ENCODE assay signal across 8 cellular contexts in the genomic region with DNA sequence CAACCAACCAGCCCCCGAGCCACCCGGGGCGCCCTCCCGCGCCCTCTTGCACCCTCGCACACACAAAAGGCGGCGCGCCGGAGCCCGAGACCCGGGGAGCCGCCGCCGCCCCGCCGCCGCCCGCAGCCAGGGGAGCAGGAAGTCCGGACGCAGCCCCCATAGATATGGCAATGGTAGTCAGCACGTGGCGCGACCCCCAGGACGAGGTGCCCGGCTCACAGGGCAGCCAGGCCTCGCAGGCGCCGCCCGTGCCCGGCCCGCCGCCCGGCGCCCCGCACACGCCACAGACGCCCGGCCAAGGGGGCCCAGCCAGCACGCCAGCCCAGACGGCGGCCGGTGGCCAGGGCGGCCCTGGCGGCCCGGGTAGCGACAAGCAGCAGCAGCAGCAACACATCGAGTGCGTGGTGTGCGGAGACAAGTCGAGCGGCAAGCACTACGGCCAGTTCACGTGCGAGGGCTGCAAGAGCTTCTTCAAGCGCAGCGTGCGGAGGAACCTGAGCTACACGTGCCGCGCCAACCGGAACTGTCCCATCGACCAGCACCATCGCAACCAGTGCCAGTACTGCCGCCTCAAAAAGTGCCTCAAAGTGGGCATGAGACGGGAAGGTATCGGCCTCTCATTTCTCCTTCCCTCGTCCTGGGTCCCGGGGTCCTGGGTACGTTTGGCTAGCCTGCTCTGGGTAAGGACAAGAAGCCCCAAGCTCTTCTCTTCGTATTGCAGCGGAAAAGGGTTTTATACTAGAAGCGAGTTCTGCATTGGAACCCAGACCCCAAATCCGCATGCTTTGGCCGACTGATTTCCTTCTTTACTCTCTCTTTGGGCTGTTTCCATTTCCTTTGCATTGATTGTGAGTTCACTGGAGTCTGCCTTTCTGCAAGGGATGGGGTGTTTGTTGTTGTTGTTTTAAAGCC. TPM values are rescaled to one million over a fixed set of nuclear protein-coding genes. Genes with fewer than 3 reads are reported as not detected.
DNase-seq lines count a peak whose midpoint lies in the region; ATAC-seq, FAIRE-seq and TF ChIP-seq lines count a peak whose summit lies in the region.

No MANE protein-coding gene starts in this region.

- no peak for ATAC-seq in lung (ENCODE audit: insufficient read depth, low FRiP score)

- TF ChIP-seq POLR2A in uterus (IDR thresholded peaks at IDR 0.05) (no peak), GM12891 (IDR thresholded peaks at IDR 0.05; ENCODE audit: low read depth, low read length) (no peak)

- no peak for TF ChIP-seq CTCF in lung (IDR thresholded peaks at IDR 0.05; ENCODE audit: control extremely low read depth, extremely low read depth)
- no peak for TF ChIP-seq CTCF in uterus (IDR thresholded peaks at IDR 0.05)

- intact Hi-C loops in uterus (cut with DNase I; ENCODE audit: low total_unique reads) = no loop called here

- H3K4me3 ChIP-seq in lung = peak overlapping the region; percentile 70
- H3K4me3 ChIP-seq in uterus = peak overlapping the region; percentile 84 to 90

- DNase-seq in ELF-1 (ENCODE audit: low read depth, low spot score) (peak; percentile 72), NCI-H2171 treated with DMSO at 0.1 percent for 48 hours (lab: John Stamatoyannopoulos, UW) (peak; percentile 66), caudate nucleus (lab: John Stamatoyannopoulos, UW) (no peak), lung (ENCODE audit: low spot score) (no peak), uterus (peak in 1 of 2 donors; percentile 26), NCI-H1048 (lab: John Stamatoyannopoulos, UW) (no peak), GM12891 (ENCODE audit: insufficient read length, low spot score) (no peak), GM19239 (ENCODE audit: insufficient read length, low spot score) (no peak)

- no peaks in the 10 kb centered on the region for H3K27me3 ChIP-seq in lung (ENCODE audit: control insufficient read depth, insufficient read depth)
- H3K27me3 ChIP-seq in uterus = no peaks in the 10 kb centered on the region

- H3K4me1 ChIP-seq in lung (ENCODE audit: control insufficient read depth in 2 of 2, insufficient read depth in 2 of 2, low read length in 2 of 2) = peaks cover 0 to 5% of the 10 kb centered on the region in 2 donors
- H3K4me1 ChIP-seq in uterus = no peaks in the 10 kb centered on the region

- H3K9me3 ChIP-seq in lung (ENCODE audit: control insufficient read depth in 2 of 2, insufficient read depth in 1 of 2, low read length in 1 of 2) = peaks cover 0 to 5% of the 10 kb centered on the region in 2 donors
- H3K9me3 ChIP-seq in uterus = no peaks in the 10 kb centered on the region

- no peak for FAIRE-seq in GM12891 (lab: Jason Lieb, UNC)
- FAIRE-seq in GM19239 (lab: Jason Lieb, UNC) = no peak

- H3K27ac ChIP-seq in caudate nucleus (ENCODE audit: low read depth, low read length) = peak overlapping the region; percentile 30
- peak overlapping the region; percentile 34 to 96 for H3K27ac ChIP-seq in lung (ENCODE audit: low read depth in 1 of 2, low read length in 1 of 2)
- H3K27ac ChIP-seq in uterus = peak overlapping the region; percentile 94 to 100

- H3K36me3 ChIP-seq in lung (ENCODE audit: control insufficient read depth in 2 of 2, insufficient read depth in 2 of 2, low read length in 2 of 2) (peaks cover 0 to 2% of the 10 kb centered on the region in 2 donors), uterus (no peaks in the 10 kb centered on the region)

- WGBS in lung, 2 donors = 3 to 5% methylated on average over 71 to 75 of the region's 75 CpGs

TF ChIP-seq in GM12891, 5 proteins besides CTCF, POLR2A, EP300 and RAD21:
- TF ChIP-seq SPI1 (IDR thresholded peaks at IDR 0.05; ENCODE audit: low read depth, low read length) = no peak
- TF ChIP-seq PAX5 (IDR thresholded peaks at IDR 0.05; ENCODE audit: insufficient read depth, low read length, severe bottlenecking) = no peak
- no peak for TF ChIP-seq POU2F2 (IDR thresholded peaks at IDR 0.05; ENCODE audit: low read depth, low read length)
- TF ChIP-seq POLR2AphosphoS5 (IDR thresholded peaks at IDR 0.05; ENCODE audit: low read depth, low read length) = no peak
- no peak for TF ChIP-seq TAF1 (IDR thresholded peaks at IDR 0.05; ENCODE audit: low read depth, low read length)

RNA-seq across cellular contexts. Expression of gene NR2F2, which starts 1.7 kb away (rescaled TPM):
- 10 to 100 TPM; 41.9 to 73.5 TPM for total RNA-seq in lung
- polyA plus RNA-seq in lung = 10 to 100 TPM; 15.0 to 28.9 TPM
- 100 to 1,000 TPM in 1 of 4 donors, 10 to 100 TPM in 3; 23.6 to 255 (median 51.9) TPM for total RNA-seq in uterus
- polyA plus RNA-seq in GM12891 (2012; ENCODE audit: low read depth, missing spikeins) = 14.7 TPM

Comparison
In these comparisons a context has a peak if more than half of its experiments do, and no peak if none do; other contexts are left out.
1. DNase-seq: peak in ELF-1 (single experiment) and NCI-H2171 treated with DMSO at 0.1 percent for 48 hours (single experiment); none in caudate nucleus (0 of 61), lung (single experiment), NCI-H1048 (single experiment), GM12891 (single experiment) and GM19239 (single experiment).
2. H3K27ac ChIP-seq: peak in every context shown above with its lines; median percentile 97 in uterus; 65 in lung; 30 in caudate nucleus.